Comparison of ENCODE assay signal across 18 cellular contexts in genomic region chr22:49693848-49694247, GRCh38.
A peak's percentile ranks its signal among the peaks of the same experiment; 100 is the strongest.
DNase-seq lines count a peak whose midpoint lies in the region; ATAC-seq and FAIRE-seq lines count a peak whose summit lies in the region.
"Had no signal": no experiment of that assay in that cellular context is flagged by ENCODE, and none has a peak within 500 bp of the region (broad histone marks: within the 10 kb centered on the region; RNA-seq: fewer than 3 reads in every experiment).

No MANE protein-coding gene starts in this region.

- H3K79me1 ChIP-seq in trophoblast cell (ENCODE audit: low read length): no peaks in the 10 kb centered on the region

- H4K12ac ChIP-seq in trophoblast cell (ENCODE audit: low read depth, low read length): no peak overlapping the region

- no peak for FAIRE-seq in RCC 7860 (lab: Jason Lieb, UNC)
- FAIRE-seq: D721Med, GM12892, GM18507, H54 had no signal

- peak overlapping the region; percentile 83; the same call in 1 of the 2 replicates for H3K4me2 ChIP-seq in BLaER1
- no peak overlapping the region for H3K4me2 ChIP-seq in trophoblast cell (ENCODE audit: low read length)
- H3K4me2 ChIP-seq: GM23338 had no signal

- H3K4me3 ChIP-seq in BLaER1: no peak overlapping the region
- H3K4me3 ChIP-seq in trophoblast cell (ENCODE audit: low read depth, low read length): peak overlapping the region; percentile 5
- H3K4me3 ChIP-seq: GM23338 had no signal

- no peak overlapping the region for H3K14ac ChIP-seq in trophoblast cell (ENCODE audit: low read length)

- no peak overlapping the region for H2BK5ac ChIP-seq in trophoblast cell (ENCODE audit: low read depth, low read length, poor library complexity)

- H3K27me3 ChIP-seq in BLaER1: no peaks in the 10 kb centered on the region
- H3K27me3 ChIP-seq in trophoblast cell (ENCODE audit: insufficient read depth, low read length): no peaks in the 10 kb centered on the region

- H2BK12ac ChIP-seq in trophoblast cell (ENCODE audit: low read length): no peak overlapping the region

- no peaks in the 10 kb centered on the region for H4K20me1 ChIP-seq in BLaER1

- H3K23ac ChIP-seq in trophoblast cell (ENCODE audit: low read length): no peak overlapping the region

- no CpG with 5 or more reads among the region's 10 CpGs for WGBS in trophoblast cell (ENCODE audit: extremely low coverage, insufficient coverage, insufficient read length)

- H3K9me3 ChIP-seq in BLaER1 (peaks cover 31% of the 10 kb centered on the region), trophoblast cell (ENCODE audit: insufficient read depth, low read depth, low read length) (peaks cover 25% of the 10 kb centered on the region)

- H3K4ac ChIP-seq in trophoblast cell (ENCODE audit: low read depth, low read length): no peak overlapping the region

- no peaks in the 10 kb centered on the region for H3K36me3 ChIP-seq in BLaER1
- no peaks in the 10 kb centered on the region for H3K36me3 ChIP-seq in trophoblast cell (ENCODE audit: control insufficient read depth in 1 of 2, insufficient read depth in 2 of 2, low read length in 2 of 2)

- H3K18ac ChIP-seq in trophoblast cell (ENCODE audit: low read length): no peak overlapping the region

- no peaks in the 10 kb centered on the region for H3K79me2 ChIP-seq in trophoblast cell (ENCODE audit: control insufficient read depth, insufficient read depth, low read length, poor library complexity)

- no peak overlapping the region for H4K91ac ChIP-seq in trophoblast cell (ENCODE audit: low read depth, low read length)

- H2AFZ ChIP-seq in trophoblast cell (ENCODE audit: insufficient read depth, low read length, poor library complexity): no peak overlapping the region
- H2AFZ ChIP-seq: GM23338 had no signal

- H3K9ac ChIP-seq in BLaER1: no peak overlapping the region
- H3K9ac ChIP-seq in trophoblast cell (ENCODE audit: low read length): no peak overlapping the region

- H2AK5ac ChIP-seq in trophoblast cell (ENCODE audit: low read length): no peak overlapping the region

- no peak overlapping the region for H4K8ac ChIP-seq in trophoblast cell (ENCODE audit: low read depth, low read length)

- no peak overlapping the region for H3K27ac ChIP-seq in BLaER1
- H3K27ac ChIP-seq in trophoblast cell (ENCODE audit: low read depth, low read length): no peak overlapping the region

- no peak for ATAC-seq in GM19463 (IDR thresholded peaks at IDR 0.05; ENCODE audit: unreplicated experiment)
- ATAC-seq: GM23338 had no signal

- H2BK120ac ChIP-seq in trophoblast cell (ENCODE audit: insufficient read depth, low read length, poor library complexity): no peak overlapping the region

- peak; percentile 27 for DNase-seq in islet precursor cell
- DNase-seq in trophoblast cell: no peak
- peak; percentile 30 for DNase-seq in ureter (ENCODE audit: low spot score)
- no peak for DNase-seq in RCC 7860 (ENCODE audit: low spot score)
- DNase-seq: C1 segment of cervical spinal cord; CD4-positive, CD25-positive, alpha-beta regulatory T cell; CD8-positive, alpha-beta memory T cell; COR-L47; DMS79; GDM1; HCEC 1CT had no signal

- H3K4me1 ChIP-seq in BLaER1 (peaks cover 38% of the 10 kb centered on the region), trophoblast cell (ENCODE audit: control insufficient read depth in 1 of 2, insufficient read depth in 2 of 2, low read length in 2 of 2) (no peaks in the 10 kb centered on the region)

Comparison
In these comparisons a context has a peak if more than half of its experiments do, and no peak if none do; other contexts are left out.
1. DNase-seq: peak in islet precursor cell (single experiment) and ureter (single experiment); none in trophoblast cell (0 of 2) and RCC 7860 (single experiment).